12 cellular contexts compared by ENCODE assay signal in genomic region chr2:160402997-160403979, GRCh38.
DNase-seq lines count a peak whose midpoint lies in the region; ATAC-seq, FAIRE-seq and TF ChIP-seq lines count a peak whose summit lies in the region.
"Had no signal": no experiment of that assay in that cellular context is flagged by ENCODE, and none has a peak within 500 bp of the region (broad histone marks: within the 10 kb centered on the region; RNA-seq: fewer than 3 reads in every experiment).

No MANE protein-coding gene starts in this region.

- H3K4me3 ChIP-seq in A549, result 0 out of 3 replicates have a peak overlapping the region, but pooled peaks have one; percentile 7
- no peak overlapping the region for H3K4me3 ChIP-seq in GM23338
- H3K4me3 ChIP-seq in adipocyte (ENCODE audit: low read length), result peak overlapping the region; percentile 93
- peak overlapping the region in 1 of 2 donors; percentile 11 for H3K4me3 ChIP-seq in kidney (ENCODE audit: low read length in 2 of 2)
- H3K4me3 ChIP-seq: tibial nerve had no signal

- H3K9me3 Mint-ChIP-seq in GM23338 (no peaks in the 10 kb centered on the region; the same call in 1 of the 3 replicates), memory B cell (no peaks in the 10 kb centered on the region)

- CTCF ChIA-PET in A549 (lab: Yijun Ruan, JAX), result interaction anchor here (0.5 to 1.5 kb wide), 5 partner anchors 31 to 566 kb away, joined by 3 to 8 read pairs (median 4); no protein-coding TSS in a partner anchor

- no peak; a peak in 1 of 6 replicates for ATAC-seq in A549
- no peak for ATAC-seq in GM23338
- no peak for ATAC-seq in memory B cell (ENCODE audit: low read depth)
- ATAC-seq in GM18520 (IDR thresholded peaks at IDR 0.05; ENCODE audit: unreplicated experiment), result no peak

- H3K36me3 ChIP-seq in GM23338 (ENCODE audit: insufficient read depth) (no peaks in the 10 kb centered on the region), adipocyte (ENCODE audit: control insufficient read depth, insufficient read depth, low read length, severe bottlenecking) (peaks cover 3% of the 10 kb centered on the region), kidney (ENCODE audit: control insufficient read depth in 1 of 2, insufficient read depth in 2 of 2, low read length in 2 of 2) (no peaks in the 10 kb centered on the region)
- H3K36me3 ChIP-seq: tibial nerve had no signal

- peaks cover 27% of the 10 kb centered on the region for H3K27me3 Mint-ChIP-seq in GM23338 (ENCODE audit: insufficient read depth, low read depth, poor library complexity)
- no peaks in the 10 kb centered on the region for H3K27me3 Mint-ChIP-seq in memory B cell

- no peaks in the 10 kb centered on the region for H3K9me3 ChIP-seq in A549
- H3K9me3 ChIP-seq in adipocyte (ENCODE audit: control insufficient read depth, low read length), result no peaks in the 10 kb centered on the region
- no peaks in the 10 kb centered on the region for H3K9me3 ChIP-seq in kidney (ENCODE audit: control insufficient read depth in 1 of 2, low read length in 2 of 2)
- H3K9me3 ChIP-seq: tibial nerve had no signal

- peak in 1 of 2 experiments; percentile 38 for DNase-seq in A549 (ENCODE audit: low read depth in 1 of 2, low spot score in 1 of 2)
- DNase-seq in GM23338 (ENCODE audit: low spot score), result no peak
- no peak for DNase-seq in adipocyte (ENCODE audit: low read depth)
- DNase-seq in memory B cell (ENCODE audit: low spot score in 2 of 2), result no peak
- DNase-seq in NCI-H774 (lab: John Stamatoyannopoulos, UW), result no peak
- DNase-seq in stimulated activated CD4-positive, alpha-beta T cell treated with anti-CD3 and anti-CD28 coated beads, Interleukin-12 subunit alpha, Interleukin-12 subunit beta, amount 100 ng/mL, for 4 hours, result no peak
- DNase-seq in kidney, result no peak
- DNase-seq: activated gamma-delta T cell, DND-41, NCI-H1105 treated with DMSO at 0.1 percent for 48 hours had no signal

- no peaks in the 10 kb centered on the region for H3K9me2 ChIP-seq in GM23338 (ENCODE audit: insufficient read depth)

- TF ChIP-seq CTCF in A549 (IDR thresholded peaks at IDR 0.05) (no peak), GM23338 (conservative IDR thresholded peaks at IDR 0.05; ENCODE audit: low read depth in 2 of 2) (no peak), kidney (IDR thresholded peaks at IDR 0.05; ENCODE audit: borderline replicate concordance, extremely low read depth, insufficient read depth) (no peak)

- TF ChIP-seq POLR2A in A549 (IDR thresholded peaks at IDR 0.05; ENCODE audit: low read length), result no peak

- no peak for TF ChIP-seq RAD21 in A549 (conservative IDR thresholded peaks at IDR 0.05 in 1 of 2, IDR thresholded peaks at IDR 0.05 in 1 of 2)

- intact Hi-C loops in kidney (cut with DNase I), result no loop called here

- H3K27ac Mint-ChIP-seq in GM23338, result no peak overlapping the region
- H3K27ac Mint-ChIP-seq in memory B cell, result peak overlapping the region; percentile 12

- H3K4me2 ChIP-seq in A549 (peak overlapping the region; percentile 96), GM23338 (peak overlapping the region; percentile 48; the same call in 1 of the 2 replicates)

- POLR2A ChIA-PET in A549 (lab: Yijun Ruan, JAX), result interaction anchor here (0.8 to 1.4 kb wide), 2 partner anchors 12 to 567 kb away, joined by 3 to 4 read pairs; no protein-coding TSS in a partner anchor

- peaks cover 24% of the 10 kb centered on the region for H4K20me1 ChIP-seq in GM23338 (replicated peaks; ENCODE audit: insufficient read depth)

- no peak overlapping the region for H3K4me3 Mint-ChIP-seq in GM23338
- H3K4me3 Mint-ChIP-seq in memory B cell, result peak overlapping the region; percentile 54

- H3K36me3 Mint-ChIP-seq in GM23338 (ENCODE audit: low read depth), result no peaks in the 10 kb centered on the region; the same call in 2 of the 3 replicates
- H3K36me3 Mint-ChIP-seq in memory B cell, result peaks cover 1% of the 10 kb centered on the region

- H3K79me2 ChIP-seq in GM23338 (replicated peaks; ENCODE audit: insufficient read depth), result peaks cover 77% of the 10 kb centered on the region

- H3K9ac ChIP-seq in adipocyte (ENCODE audit: low read length) (peak overlapping the region; percentile 88), kidney (ENCODE audit: low read length in 2 of 2) (no peak overlapping the region)

- H3K4me1 ChIP-seq in A549, result peaks cover 74% of the 10 kb centered on the region
- peaks cover 73% of the 10 kb centered on the region for H3K4me1 ChIP-seq in GM23338 (ENCODE audit: insufficient read depth)
- H3K4me1 ChIP-seq in adipocyte (ENCODE audit: control insufficient read depth, insufficient read depth, low read length), result peaks cover 78% of the 10 kb centered on the region
- H3K4me1 ChIP-seq in kidney (ENCODE audit: control insufficient read depth in 1 of 2, insufficient read depth in 1 of 2, low read depth in 1 of 2, low read length in 2 of 2), result peaks cover 9 to 11% of the 10 kb centered on the region in 2 donors

- H2AFZ ChIP-seq in GM23338, result no peak overlapping the region

- H3K27me3 ChIP-seq in GM23338 (ENCODE audit: insufficient read depth) (peaks cover 44% of the 10 kb centered on the region), adipocyte (replicated peaks; ENCODE audit: control insufficient read depth, insufficient read depth, low read length) (no peaks in the 10 kb centered on the region)
- H3K27me3 ChIP-seq: tibial nerve had no signal

- no peak for TF ChIP-seq EP300 in A549 (IDR thresholded peaks at IDR 0.05)

- H3K4me1 Mint-ChIP-seq in GM23338 (peaks cover 41% of the 10 kb centered on the region), memory B cell (peaks cover 43% of the 10 kb centered on the region)

- 0 out of 2 replicates have a peak, but pooled peaks cover 3% of the 10 kb centered on the region for H3F3A ChIP-seq in GM23338 (replicated peaks; ENCODE audit: low read depth)

- WGBS in A549 (ENCODE audit: missing lambda C conversion rate), result 5% methylated on average over 5 of the region's 5 CpGs

- H3K27ac ChIP-seq in A549 (peak overlapping the region; percentile 64 to 99), GM23338 (ENCODE audit: low read depth) (no peak overlapping the region), kidney (ENCODE audit: low read depth in 2 of 2, low read length in 2 of 2) (no peak overlapping the region)

- FAIRE-seq in A549 (lab: Jason Lieb, UNC) (peak; percentile 13), kidney (lab: Jason Lieb, UNC) (no peak)

TF ChIP-seq in A549, 52 proteins besides CTCF, POLR2A, EP300 and RAD21:
- TF ChIP-seq CBX8 (IDR thresholded peaks at IDR 0.05) (no peak), NR3C1 (IDR thresholded peaks at IDR 0.05) (no peak), FOSL2 (IDR thresholded peaks at IDR 0.05) (no peak; the same call in 1 of the 2 replicates), FOSL2 (CRISPR knock-in tag; IDR thresholded peaks at IDR 0.05) (peak; percentile 69), BHLHE40 (IDR thresholded peaks at IDR 0.05; ENCODE audit: low read depth, low read length) (peak; percentile 80), CHD4 (IDR thresholded peaks at IDR 0.05; ENCODE audit: borderline replicate concordance) (no peak)
TF ChIP-seq in A549: peak in this region for 2.

TF ChIP-seq in GM23338, 12 proteins besides CTCF, POLR2A, EP300 and RAD21:
- TF ChIP-seq JUNB (IDR thresholded peaks at IDR 0.05; ENCODE audit: unreplicated experiment) (no peak), REST (IDR thresholded peaks at IDR 0.05; ENCODE audit: unreplicated experiment) (no peak), ETS1 (IDR thresholded peaks at IDR 0.05) (no peak), STAT1 (IDR thresholded peaks at IDR 0.05; ENCODE audit: unreplicated experiment) (no peak)

Comparison
In these comparisons a context has a peak if more than half of its experiments do, and no peak if none do; other contexts are left out.
1. H3K27ac ChIP-seq: peak in A549 (2 of 2); none in GM23338 (single experiment) and kidney (0 of 2).